26 cellular contexts compared by ENCODE assay signal in genomic region chr3:13883681-13884080, GRCh38. TPM values are rescaled to one million over a fixed set of nuclear protein-coding genes. Genes with fewer than 3 reads are reported as not detected.
DNase-seq lines count a peak whose midpoint lies in the region; ATAC-seq, FAIRE-seq and TF ChIP-seq lines count a peak whose summit lies in the region.
"Had no signal": no experiment of that assay in that cellular context is flagged by ENCODE, and none has a peak within 500 bp of the region (broad histone marks: within the 10 kb centered on the region; RNA-seq: fewer than 3 reads in every experiment).

No MANE protein-coding gene starts in this region.

- H3K27me3 ChIP-seq in endodermal cell (ENCODE audit: control insufficient read depth, insufficient read depth, low read length, poor library complexity, severe bottlenecking) (peaks cover 73% of the 10 kb centered on the region), osteoblast (ENCODE audit: insufficient read depth, low read length) (peaks cover 28% of the 10 kb centered on the region)

- no peak overlapping the region for H3K4me2 ChIP-seq in osteoblast (ENCODE audit: insufficient read depth, low read length)
- H3K4me2 ChIP-seq: A549; BLaER1 treated with 17β-estradiol and CSF1 and Interleukin-3, amounts not matched to agents 10 nM and 100 nM had no signal

- H3K9ac ChIP-seq in endodermal cell (ENCODE audit: extremely low read depth, low read length, poor library complexity, severe bottlenecking) = no peak overlapping the region
- H3K9ac ChIP-seq: BLaER1 treated with 17β-estradiol and CSF1 and Interleukin-3, amounts not matched to agents 10 nM and 100 nM had no signal

- FAIRE-seq in GM19239 (lab: Jason Lieb, UNC) = no peak
- FAIRE-seq: A549, D721Med, GM12878, GM18507, H54 had no signal

- H3K4me3 ChIP-seq in endodermal cell (ENCODE audit: low read length) = no peak overlapping the region
- no peak overlapping the region for H3K4me3 ChIP-seq in osteoblast (ENCODE audit: insufficient read depth, low read length)
- H3K4me3 ChIP-seq: A549; BLaER1 treated with 17β-estradiol and CSF1 and Interleukin-3, amounts not matched to agents 10 nM and 100 nM; GM12878 had no signal

- H3K27ac ChIP-seq in endodermal cell (ENCODE audit: low read depth, low read length) = no peak overlapping the region
- no peak overlapping the region for H3K27ac ChIP-seq in osteoblast (ENCODE audit: low read depth, low read length)
- H3K27ac ChIP-seq: A549; BLaER1 treated with 17β-estradiol and CSF1 and Interleukin-3, amounts not matched to agents 10 nM and 100 nM had no signal

- peaks cover 2% of the 10 kb centered on the region for H3K4me1 Mint-ChIP-seq in activated CD8-positive, alpha-beta memory T cell treated with anti-CD3 and anti-CD28 coated beads, Interleukin-2, amount 10 ng/mL, durations not matched to agents 7 days and 5 days
- H3K4me1 Mint-ChIP-seq in endodermal cell = peaks cover 1% of the 10 kb centered on the region

- peak; percentile 23 for DNase-seq in activated CD8-positive, alpha-beta memory T cell treated with anti-CD3 and anti-CD28 coated beads, Interleukin-2, amount 10 ng/mL, durations not matched to agents 7 days and 5 days
- DNase-seq in activated CD8-positive, alpha-beta memory T cell treated with anti-CD3 and anti-CD28 coated beads, Interleukin-2, amount 50 U/mL, for 48 hours = no peak
- DNase-seq in endodermal cell (peak; percentile 22), osteoblast (ENCODE audit: insufficient read length, low spot score, missing footprints) (peak; percentile 79), GM19239 (ENCODE audit: insufficient read length, low spot score) (no peak), T1000 (lab: John Stamatoyannopoulos, UW) (no peak)
- DNase-seq: 8988T; ACHN; AML-193; BE2C; CD4-positive, alpha-beta T cell; CD8-positive, alpha-beta memory T cell; DMS 273 treated with DMSO at 0.1 percent for 48 hours; DMS79; EL; GDM1; GOT3; HCEC 1CT had no signal

- no peaks in the 10 kb centered on the region for H3K36me3 Mint-ChIP-seq in activated CD8-positive, alpha-beta memory T cell treated with anti-CD3 and anti-CD28 coated beads, Interleukin-2, amount 10 ng/mL, durations not matched to agents 7 days and 5 days
- H3K36me3 Mint-ChIP-seq in endodermal cell (ENCODE audit: low read depth) = no peaks in the 10 kb centered on the region
- H3K36me3 Mint-ChIP-seq: CD14-positive monocyte had no signal

- no peaks in the 10 kb centered on the region for H3K9me3 Mint-ChIP-seq in activated CD8-positive, alpha-beta memory T cell treated with anti-CD3 and anti-CD28 coated beads, Interleukin-2, amount 10 ng/mL, durations not matched to agents 7 days and 5 days (ENCODE audit: low read depth)
- H3K9me3 Mint-ChIP-seq in endodermal cell = peaks cover 2% of the 10 kb centered on the region
- H3K9me3 Mint-ChIP-seq: CD4-positive, alpha-beta T cell; CD8-positive, alpha-beta memory T cell had no signal

- H2AFZ ChIP-seq in osteoblast (ENCODE audit: low read length) = no peak overlapping the region

- H3K27me3 Mint-ChIP-seq in activated CD8-positive, alpha-beta memory T cell treated with anti-CD3 and anti-CD28 coated beads, Interleukin-2, amount 10 ng/mL, durations not matched to agents 7 days and 5 days = peaks cover 49% of the 10 kb centered on the region
- peaks cover 81% of the 10 kb centered on the region for H3K27me3 Mint-ChIP-seq in endodermal cell (ENCODE audit: insufficient read depth)

- ATAC-seq in activated CD8-positive, alpha-beta memory T cell treated with anti-CD3 and anti-CD28 coated beads, Interleukin-2, amount 10 ng/mL, durations not matched to agents 7 days and 5 days = no peak
- no peak for ATAC-seq in esophagus mucosa
- ATAC-seq: A549, GM12878 had no signal

- H3K4me1 ChIP-seq in endodermal cell (ENCODE audit: control insufficient read depth, insufficient read depth, low read length) (no peaks in the 10 kb centered on the region), osteoblast (ENCODE audit: insufficient read depth, low read length) (no peaks in the 10 kb centered on the region)
- H3K4me1 ChIP-seq: BE2C; BLaER1 treated with 17β-estradiol and CSF1 and Interleukin-3, amounts not matched to agents 10 nM and 100 nM had no signal

- TF ChIP-seq CTCF in endodermal cell (conservative IDR thresholded peaks at IDR 0.05) = no peak
- no peak for TF ChIP-seq CTCF in osteoblast (IDR thresholded peaks at IDR 0.05; ENCODE audit: extremely low read depth, low read depth, low read length)

- CTCF ChIA-PET in activated CD8-positive, alpha-beta memory T cell treated with anti-CD3 and anti-CD28 coated beads, Interleukin-2, amount 10 ng/mL, durations not matched to agents 7 days and 5 days (lab: Charles Lee) = interaction anchor here (1.4 to 14.5 kb wide), 4 partner anchors 10 to 262 kb away, joined by 3 to 205 read pairs (median 15); no protein-coding TSS in a partner anchor

- H3K9me3 ChIP-seq in endodermal cell (ENCODE audit: control insufficient read depth, low read length) (no peaks in the 10 kb centered on the region), osteoblast (ENCODE audit: low read depth, low read length) (no peaks in the 10 kb centered on the region)
- H3K9me3 ChIP-seq: BE2C had no signal

- no peak overlapping the region for H3K4me3 Mint-ChIP-seq in activated CD8-positive, alpha-beta memory T cell treated with anti-CD3 and anti-CD28 coated beads, Interleukin-2, amount 10 ng/mL, durations not matched to agents 7 days and 5 days
- H3K4me3 Mint-ChIP-seq in endodermal cell = no peak overlapping the region
- H3K4me3 Mint-ChIP-seq: CD4-positive, alpha-beta T cell; CD8-positive, alpha-beta memory T cell had no signal

- no peak overlapping the region for H3K27ac Mint-ChIP-seq in activated CD8-positive, alpha-beta memory T cell treated with anti-CD3 and anti-CD28 coated beads, Interleukin-2, amount 10 ng/mL, durations not matched to agents 7 days and 5 days
- no peak overlapping the region for H3K27ac Mint-ChIP-seq in endodermal cell
- H3K27ac Mint-ChIP-seq: CD4-positive, alpha-beta T cell; CD8-positive, alpha-beta memory T cell had no signal

- H4K20me1 ChIP-seq in osteoblast (ENCODE audit: insufficient read depth, low read length) = no peaks in the 10 kb centered on the region

- WGBS in endodermal cell (ENCODE audit: insufficient coverage in 1 of 2, insufficient read length in 1 of 2), 2 experiments = 67 to 86% methylated on average over 1 to 2 of the region's 2 CpGs

- H3K36me3 ChIP-seq in endodermal cell (ENCODE audit: control insufficient read depth, insufficient read depth, low read length) (no peaks in the 10 kb centered on the region), osteoblast (ENCODE audit: insufficient read depth, low read length) (no peaks in the 10 kb centered on the region)
- H3K36me3 ChIP-seq: BE2C; BLaER1 treated with 17β-estradiol and CSF1 and Interleukin-3, amounts not matched to agents 10 nM and 100 nM had no signal

- no peaks in the 10 kb centered on the region for H3K79me2 ChIP-seq in osteoblast (ENCODE audit: insufficient read depth, low read length)

RNA-seq across cellular contexts. Expression of gene WNT7A, which starts 3.8 kb away (rescaled TPM):
- total RNA-seq in activated CD8-positive, alpha-beta memory T cell treated with anti-CD3 and anti-CD28 coated beads, Interleukin-2, amount 10 ng/mL, durations not matched to agents 7 days and 5 days = not detected
- total RNA-seq in endodermal cell (under 1 TPM in 1 of 2 donors, not detected in 1; 0.13 TPM), osteoblast (not detected in 2 replicates), esophagus mucosa (0.16 TPM)
- 4.3 TPM for polyA plus RNA-seq in endodermal cell (2013, experiment 1 of 2)
- 4.1 TPM for polyA plus RNA-seq in endodermal cell (2013, experiment 2 of 2)
- polyA plus RNA-seq: CD14-positive monocyte, GM12878 had no signal

Comparison
In these comparisons a context has a peak if more than half of its experiments do, and no peak if none do; other contexts are left out.
1. DNase-seq: peak in activated CD8-positive, alpha-beta memory T cell treated with anti-CD3 and anti-CD28 coated beads, Interleukin-2, amount 10 ng/mL, durations not matched to agents 7 days and 5 days (single experiment), endodermal cell (single experiment) and osteoblast (single experiment); none in activated CD8-positive, alpha-beta memory T cell treated with anti-CD3 and anti-CD28 coated beads, Interleukin-2, amount 50 U/mL, for 48 hours (single experiment), GM19239 (single experiment) and T1000 (single experiment).